7 cellular contexts compared by ENCODE assay signal in genomic region chr2:137964066-137964858, GRCh38. TPM values are rescaled to one million over a fixed set of nuclear protein-coding genes. Genes with fewer than 3 reads are reported as not detected.
DNase-seq lines count a peak whose midpoint lies in the region; ATAC-seq and TF ChIP-seq lines count a peak whose summit lies in the region.

HNMT (plus strand) TSS chr2:137964473; CDS start chr2:137964492, 19 bp downstream.

- H3K4me2 ChIP-seq in parathyroid adenoma (ENCODE audit: low read length) = peak within 1 kb of the TSS; percentile 76

- CTCF ChIA-PET in WTC11 (lab: Charles Lee) = interaction anchor here (0.6 to 1.6 kb wide), 4 partner anchors 45 to 882 kb away, joined by 3 to 11 read pairs (median 3); no protein-coding TSS in a partner anchor

- peak within 1 kb of the TSS; percentile 86 for H3K27ac ChIP-seq in parathyroid adenoma

- H3K9me3 Mint-ChIP-seq in WTC11 = peaks cover 4% of the 10 kb centered on the region

- peak within 1 kb of the TSS; percentile 54 for H3K4me3 Mint-ChIP-seq in WTC11

- DNase-seq in HS-5 (ENCODE audit: low read depth) (peak; percentile 58), WTC11 (ENCODE audit: low spot score) (peak; percentile 13), Right ventricle myocardium superior (peak; percentile 56), NCI-H2081 (lab: John Stamatoyannopoulos, UW) (no peak), NCI-H1048 (lab: John Stamatoyannopoulos, UW) (no peak)

- H3K9me3 ChIP-seq in parathyroid adenoma (ENCODE audit: control insufficient read depth, low read length) = no peaks in the 10 kb centered on the region

- H3K4me3 ChIP-seq in parathyroid adenoma (ENCODE audit: low read depth, low read length) = peak within 1 kb of the TSS; percentile 56

- no peaks in the 10 kb centered on the region for H3K79me2 ChIP-seq in parathyroid adenoma

- H2AFZ ChIP-seq in parathyroid adenoma = peak within 1 kb of the TSS; percentile 88

- TF ChIP-seq CTCF in WTC11 (IDR thresholded peaks at IDR 0.05) = no peak
- no peak for TF ChIP-seq CTCF in parathyroid adenoma (IDR thresholded peaks at IDR 0.05)

- no peaks in the 10 kb centered on the region for H3K36me3 Mint-ChIP-seq in WTC11

- peaks cover 6% of the 10 kb centered on the region for H3K4me1 ChIP-seq in parathyroid adenoma

- no peaks in the 10 kb centered on the region for H3K27me3 Mint-ChIP-seq in WTC11 (ENCODE audit: low read depth)

- no peaks in the 10 kb centered on the region for H3K36me3 ChIP-seq in parathyroid adenoma (ENCODE audit: control insufficient read depth, insufficient read depth, low read length)

- peak within 1 kb of the TSS; percentile 33 for H3K9ac ChIP-seq in parathyroid adenoma

- H3K27me3 ChIP-seq in parathyroid adenoma (ENCODE audit: control insufficient read depth, insufficient read depth, low read length) = no peaks in the 10 kb centered on the region

- peaks cover 20% of the 10 kb centered on the region for H3K4me1 Mint-ChIP-seq in WTC11

- POLR2A ChIA-PET in WTC11 (lab: Charles Lee) = interaction anchor here (0.6 to 0.9 kb wide), 3 partner anchors 26 to 392 kb away, joined by 3 to 4 read pairs (median 3); no protein-coding TSS in a partner anchor

- peak within 1 kb of the TSS; percentile 93 for H3K27ac Mint-ChIP-seq in WTC11

- intact Hi-C loops in Right ventricle myocardium superior (cut with DNase I) = no loop called here

- ATAC-seq in WTC11 (peak; percentile 86), Right ventricle myocardium superior (ENCODE audit: poor library complexity) (peak; percentile 82), GM18498 (IDR thresholded peaks at IDR 0.05; ENCODE audit: unreplicated experiment) (no peak)

TF ChIP-seq in WTC11, 78 proteins besides CTCF, POLR2A, EP300 and RAD21:
- TF ChIP-seq NR3C1 (CRISPR knock-in tag; conservative IDR thresholded peaks at IDR 0.05; ENCODE audit: low read depth) = no peak
- peak; percentile 82 for TF ChIP-seq GABPB1 (CRISPR knock-in tag; IDR thresholded peaks at IDR 0.05)
TF ChIP-seq in WTC11: peak in this region for 1.

RNA-seq across cellular contexts. Expression of gene HNMT, which starts in this region (rescaled TPM):
- total RNA-seq in WTC11 (2021) (2.8 to 4.6 TPM (median 3.1 TPM) in 3 replicates), Right ventricle myocardium superior (12.7 TPM)

Comparison
In these comparisons a context has a peak if more than half of its experiments do, and no peak if none do; other contexts are left out.
1. DNase-seq: peak in HS-5 (single experiment), WTC11 (single experiment) and Right ventricle myocardium superior (single experiment); none in NCI-H2081 (0 of 2) and NCI-H1048 (single experiment).